ENCODE assay signal across 8 cellular contexts in the genomic region with DNA sequence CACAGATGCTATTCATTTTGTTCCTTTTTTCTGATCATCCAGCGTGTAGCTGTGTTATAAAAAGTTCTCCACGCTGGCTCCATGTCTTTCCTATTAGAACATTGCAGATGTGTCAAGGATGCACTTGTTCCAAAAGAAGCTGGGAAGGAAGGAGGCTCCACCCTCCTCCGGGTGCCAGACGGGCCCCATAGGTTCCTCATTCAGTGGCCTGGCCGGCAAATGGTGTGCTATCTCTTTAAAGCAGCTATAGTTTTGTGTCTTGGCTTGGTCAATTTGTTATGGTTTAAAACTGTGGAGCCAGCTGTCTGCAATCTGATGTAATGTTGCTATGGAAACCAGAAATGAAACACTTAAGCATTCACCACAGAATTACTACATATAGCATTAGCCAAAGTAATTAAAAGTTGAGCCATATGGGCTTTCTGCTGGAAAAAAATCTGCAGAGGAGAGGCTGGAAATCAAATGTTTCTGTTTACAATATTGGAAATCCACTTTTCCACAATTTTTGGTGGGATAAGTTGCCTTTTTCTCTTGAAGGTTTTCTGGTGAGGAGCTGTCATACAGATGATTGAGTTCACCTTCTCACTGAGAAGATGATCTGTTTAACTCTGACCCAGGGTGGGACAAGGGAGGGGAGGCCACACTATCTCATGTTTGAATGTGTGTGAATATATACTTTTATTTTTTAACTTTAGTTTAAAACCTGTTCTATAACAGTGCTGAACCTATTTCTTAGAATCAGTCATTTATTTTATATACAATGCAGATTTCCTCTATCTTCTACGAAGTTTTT.
DNase-seq lines count a peak whose midpoint lies in the region; ATAC-seq, FAIRE-seq and TF ChIP-seq lines count a peak whose summit lies in the region.

No MANE protein-coding gene starts in this region.

- H3K4me2 ChIP-seq in A549 = no peak overlapping the region

- no peak overlapping the region for H3K27ac Mint-ChIP-seq in activated naive CD4-positive, alpha-beta T cell treated with anti-CD3 and anti-CD28 coated beads, Interleukin-2, amount 50 U/mL, for 72 hours

- no peak for TF ChIP-seq RAD21 in A549 (conservative IDR thresholded peaks at IDR 0.05 in 1 of 2, IDR thresholded peaks at IDR 0.05 in 1 of 2)

- ATAC-seq in A549 = peak; percentile 13 to 33; a peak in 1 of 6 replicates
- ATAC-seq in GM19397 (IDR thresholded peaks at IDR 0.05; ENCODE audit: unreplicated experiment) = peak; percentile 79
- peak; percentile 40 for ATAC-seq in HG03565 (IDR thresholded peaks at IDR 0.05; ENCODE audit: unreplicated experiment)
- ATAC-seq in SK-N-SH treated with all-trans-retinoic acid at 6 μM for 48 hours = peak; percentile 82
- no peak for ATAC-seq in activated naive CD4-positive, alpha-beta T cell treated with anti-CD3 and anti-CD28 coated beads, Interleukin-2, amount 50 U/mL, for 72 hours
- no peak for ATAC-seq in HG03196 (IDR thresholded peaks at IDR 0.05; ENCODE audit: unreplicated experiment)

- FAIRE-seq in A549 (lab: Jason Lieb, UNC) = no peak

- no peaks in the 10 kb centered on the region for H3K36me3 Mint-ChIP-seq in activated naive CD4-positive, alpha-beta T cell treated with anti-CD3 and anti-CD28 coated beads, Interleukin-2, amount 50 U/mL, for 72 hours

- no peak for TF ChIP-seq EP300 in A549 (IDR thresholded peaks at IDR 0.05)

- intact Hi-C loops in posterior vena cava (cut with DNase I) = no loop called here

- no peak overlapping the region for H3K27ac ChIP-seq in A549

- no peak overlapping the region for H3K4me3 ChIP-seq in A549
- peak overlapping the region; percentile 70 to 94 for H3K4me3 ChIP-seq in foreskin fibroblast (ENCODE audit: low read depth in 1 of 2, low read length in 2 of 2)

- DNase-seq in A549 (ENCODE audit: low read depth in 1 of 2, low spot score in 1 of 2) (peak in 1 of 2 experiments; percentile 5), foreskin fibroblast (peak; percentile 96 to 98), posterior vena cava (ENCODE audit: low spot score) (peak; percentile 90)
- no peak for DNase-seq in activated naive CD4-positive, alpha-beta T cell treated with anti-CD3 and anti-CD28 coated beads, Interleukin-2, amount 50 U/mL, for 72 hours (ENCODE audit: low spot score in 2 of 2)

- CTCF ChIA-PET in A549 (lab: Yijun Ruan, JAX) = no interaction called here

- POLR2A ChIA-PET in A549 (lab: Yijun Ruan, JAX) = no interaction called here

- no peaks in the 10 kb centered on the region for H3K9me3 Mint-ChIP-seq in activated naive CD4-positive, alpha-beta T cell treated with anti-CD3 and anti-CD28 coated beads, Interleukin-2, amount 50 U/mL, for 72 hours

- H3K9me3 ChIP-seq in A549 = no peaks in the 10 kb centered on the region

- TF ChIP-seq CTCF in A549 (IDR thresholded peaks at IDR 0.05) (no peak), foreskin fibroblast (IDR thresholded peaks at IDR 0.05; ENCODE audit: low read depth, low read length) (no peak)

- WGBS in A549 (ENCODE audit: missing lambda C conversion rate) = 62% methylated on average over 6 of the region's 6 CpGs

- no peak for TF ChIP-seq POLR2A in A549 (IDR thresholded peaks at IDR 0.05; ENCODE audit: low read length)

- no peaks in the 10 kb centered on the region for H3K4me1 ChIP-seq in A549

TF ChIP-seq in A549, 52 proteins besides CTCF, POLR2A, EP300 and RAD21:
- TF ChIP-seq ATOH8 (CRISPR knock-in tag; IDR thresholded peaks at IDR 0.05; ENCODE audit: low read depth) (no peak), CBX2 (IDR thresholded peaks at IDR 0.05; ENCODE audit: borderline replicate concordance, low read depth) (no peak), CBX8 (IDR thresholded peaks at IDR 0.05) (no peak), RARB (CRISPR knock-in tag; IDR thresholded peaks at IDR 0.05) (no peak), BCL3 (IDR thresholded peaks at IDR 0.05) (no peak)

TF ChIP-seq in SK-N-SH treated with all-trans-retinoic acid at 6 μM for 48 hours, 23 proteins besides CTCF, POLR2A, EP300 and RAD21:
- TF ChIP-seq ESRRG (CRISPR knock-in tag; IDR thresholded peaks at IDR 0.05) (no peak), OSR1 (CRISPR knock-in tag; IDR thresholded peaks at IDR 0.05) (no peak), ZC3H10 (CRISPR knock-in tag; IDR thresholded peaks at IDR 0.05) (no peak), CSDC2 (CRISPR knock-in tag; IDR thresholded peaks at IDR 0.05) (no peak), BACH2 (CRISPR knock-in tag; IDR thresholded peaks at IDR 0.05; ENCODE audit: borderline replicate concordance) (no peak)
TF ChIP-seq in SK-N-SH treated with all-trans-retinoic acid at 6 μM for 48 hours: peak in this region for 0.

Comparison
In these comparisons a context has a peak if more than half of its experiments do, and no peak if none do; other contexts are left out.
1. ATAC-seq: peak in A549 (2 of 2), GM19397 (single experiment), HG03565 (single experiment) and SK-N-SH treated with all-trans-retinoic acid at 6 μM for 48 hours (single experiment); none in activated naive CD4-positive, alpha-beta T cell treated with anti-CD3 and anti-CD28 coated beads, Interleukin-2, amount 50 U/mL, for 72 hours (0 of 2) and HG03196 (single experiment).
2. DNase-seq: peak in foreskin fibroblast (2 of 2) and posterior vena cava (single experiment); none in activated naive CD4-positive, alpha-beta T cell treated with anti-CD3 and anti-CD28 coated beads, Interleukin-2, amount 50 U/mL, for 72 hours (0 of 2).